ENCODE assay signal across 19 cellular contexts in the genomic region with DNA sequence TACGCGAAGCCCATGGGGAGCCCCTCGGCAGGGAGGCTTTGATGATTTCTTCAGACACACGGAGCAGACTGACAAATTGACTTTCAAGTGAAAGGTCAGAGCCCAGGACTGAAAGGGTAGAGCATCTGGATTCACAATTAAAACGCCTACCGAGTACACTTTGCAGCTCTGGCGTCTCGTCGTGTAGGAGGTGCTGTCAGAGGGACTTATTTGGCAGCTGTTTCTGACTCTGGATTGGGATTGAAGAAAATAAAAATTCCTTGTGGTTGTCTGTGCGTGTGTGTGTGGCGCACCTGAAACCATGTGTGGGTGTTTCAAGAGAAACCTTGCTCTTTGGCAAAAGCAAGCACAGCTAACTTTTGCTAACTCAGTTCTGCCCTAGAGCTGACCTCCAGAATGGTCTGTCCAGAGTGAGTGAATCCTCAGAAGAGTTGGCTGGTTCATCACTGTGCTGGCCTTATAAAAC.
A peak's percentile ranks its signal among the peaks of the same experiment; 100 is the strongest.
DNase-seq lines count a peak whose midpoint lies in the region; ATAC-seq and TF ChIP-seq lines count a peak whose summit lies in the region.
"Had no signal": no experiment of that assay in that cellular context is flagged by ENCODE, and none has a peak within 500 bp of the region (broad histone marks: within the 10 kb centered on the region; RNA-seq: fewer than 3 reads in every experiment).

No MANE protein-coding gene starts in this region.

- no peak for DNase-seq in activated T-cell treated with anti-CD3 and anti-CD28 coated beads, Interleukin-2, amount 50 U/mL, for 4 hours
- no peak for DNase-seq in activated T-cell treated with anti-CD3 and anti-CD28 coated beads, Interleukin-2, amount 50 U/mL, for 24 hours
- DNase-seq in RPMI8226 = peak; percentile 5
- DNase-seq in nephron progenitor cell = peak; percentile 22
- no peak for DNase-seq in foreskin melanocyte
- DNase-seq in AG08395 (ENCODE audit: low spot score) = no peak
- no peak for DNase-seq in MG63
- DNase-seq: ACHN; cortex of kidney; DMS 273 treated with DMSO at 0.1 percent for 48 hours; HFFc6; naive thymus-derived CD8-positive, alpha-beta T cell; NCI-H2029; NCI-H524 treated with DMSO at 0.1 percent for 48 hours; posterior cingulate gyrus; small intestine; stimulated activated CD4-positive, alpha-beta T cell treated with anti-CD3 and anti-CD28 coated beads, Interleukin-4, amount 100 ng/mL, for 4 hours had no signal

- no peaks in the 10 kb centered on the region for H3K27me3 ChIP-seq in MG63
- H3K27me3 ChIP-seq: breast epithelium had no signal

- no peak overlapping the region for H3K27ac Mint-ChIP-seq in activated T-cell treated with anti-CD3 and anti-CD28 coated beads, Interleukin-2, amount 50 U/mL, for 24 hours
- H3K27ac Mint-ChIP-seq in nephron progenitor cell = peak overlapping the region; percentile 81
- H3K27ac Mint-ChIP-seq: HFFc6; naive thymus-derived CD8-positive, alpha-beta T cell had no signal

- no peaks in the 10 kb centered on the region for H3K36me3 ChIP-seq in MG63
- H3K36me3 ChIP-seq: breast epithelium had no signal

- H3K4me3 ChIP-seq in MG63 = no peak overlapping the region
- H3K4me3 ChIP-seq: breast epithelium had no signal

- H3K4me3 Mint-ChIP-seq in activated T-cell treated with anti-CD3 and anti-CD28 coated beads, Interleukin-2, amount 50 U/mL, for 4 hours = no peak overlapping the region
- no peak overlapping the region for H3K4me3 Mint-ChIP-seq in activated T-cell treated with anti-CD3 and anti-CD28 coated beads, Interleukin-2, amount 50 U/mL, for 24 hours
- peak overlapping the region; percentile 52 for H3K4me3 Mint-ChIP-seq in nephron progenitor cell
- H3K4me3 Mint-ChIP-seq: HFFc6; naive thymus-derived CD8-positive, alpha-beta T cell had no signal

- H3K9me3 ChIP-seq in MG63 = peaks cover 12% of the 10 kb centered on the region

- peak; percentile 35 to 51 for ATAC-seq in activated T-cell treated with anti-CD3 and anti-CD28 coated beads, Interleukin-2, amount 50 U/mL, for 4 hours
- peak; percentile 66 for ATAC-seq in GM19351 (IDR thresholded peaks at IDR 0.05; ENCODE audit: unreplicated experiment)
- ATAC-seq: naive thymus-derived CD8-positive, alpha-beta T cell had no signal

- TF ChIP-seq CTCF in nephron progenitor cell (IDR thresholded peaks at IDR 0.05) = no peak

- peaks cover 8% of the 10 kb centered on the region for H3K9me3 Mint-ChIP-seq in activated T-cell treated with anti-CD3 and anti-CD28 coated beads, Interleukin-2, amount 50 U/mL, for 4 hours
- H3K9me3 Mint-ChIP-seq in activated T-cell treated with anti-CD3 and anti-CD28 coated beads, Interleukin-2, amount 50 U/mL, for 24 hours = peaks cover 21% of the 10 kb centered on the region
- peaks cover 32% of the 10 kb centered on the region for H3K9me3 Mint-ChIP-seq in nephron progenitor cell

- no peaks in the 10 kb centered on the region for H3K36me3 Mint-ChIP-seq in activated T-cell treated with anti-CD3 and anti-CD28 coated beads, Interleukin-2, amount 50 U/mL, for 4 hours (ENCODE audit: insufficient read depth)
- H3K36me3 Mint-ChIP-seq in activated T-cell treated with anti-CD3 and anti-CD28 coated beads, Interleukin-2, amount 50 U/mL, for 24 hours (ENCODE audit: low read depth) = no peaks in the 10 kb centered on the region
- peaks cover 30% of the 10 kb centered on the region for H3K36me3 Mint-ChIP-seq in nephron progenitor cell (ENCODE audit: low read depth)

- H3K4me1 Mint-ChIP-seq in activated T-cell treated with anti-CD3 and anti-CD28 coated beads, Interleukin-2, amount 50 U/mL, for 4 hours (ENCODE audit: low read depth) = no peaks in the 10 kb centered on the region
- H3K4me1 Mint-ChIP-seq in activated T-cell treated with anti-CD3 and anti-CD28 coated beads, Interleukin-2, amount 50 U/mL, for 24 hours (ENCODE audit: low read depth) = peaks cover 12% of the 10 kb centered on the region
- H3K4me1 Mint-ChIP-seq in nephron progenitor cell = peaks cover 35% of the 10 kb centered on the region

- H3K27me3 Mint-ChIP-seq in activated T-cell treated with anti-CD3 and anti-CD28 coated beads, Interleukin-2, amount 50 U/mL, for 4 hours (ENCODE audit: low read depth) = peaks cover 8% of the 10 kb centered on the region
- H3K27me3 Mint-ChIP-seq in activated T-cell treated with anti-CD3 and anti-CD28 coated beads, Interleukin-2, amount 50 U/mL, for 24 hours = peaks cover 15% of the 10 kb centered on the region
- peaks cover 6% of the 10 kb centered on the region for H3K27me3 Mint-ChIP-seq in nephron progenitor cell (ENCODE audit: low read depth, poor library complexity)

Comparison
In these comparisons a context has a peak if more than half of its experiments do, and no peak if none do; other contexts are left out.
1. DNase-seq: peak in RPMI8226 (single experiment) and nephron progenitor cell (single experiment); none in activated T-cell treated with anti-CD3 and anti-CD28 coated beads, Interleukin-2, amount 50 U/mL, for 4 hours (single experiment), activated T-cell treated with anti-CD3 and anti-CD28 coated beads, Interleukin-2, amount 50 U/mL, for 24 hours (single experiment), foreskin melanocyte (single experiment), AG08395 (single experiment) and MG63 (single experiment).